1 cellular context compared by ENCODE assay signal in the genomic region with DNA sequence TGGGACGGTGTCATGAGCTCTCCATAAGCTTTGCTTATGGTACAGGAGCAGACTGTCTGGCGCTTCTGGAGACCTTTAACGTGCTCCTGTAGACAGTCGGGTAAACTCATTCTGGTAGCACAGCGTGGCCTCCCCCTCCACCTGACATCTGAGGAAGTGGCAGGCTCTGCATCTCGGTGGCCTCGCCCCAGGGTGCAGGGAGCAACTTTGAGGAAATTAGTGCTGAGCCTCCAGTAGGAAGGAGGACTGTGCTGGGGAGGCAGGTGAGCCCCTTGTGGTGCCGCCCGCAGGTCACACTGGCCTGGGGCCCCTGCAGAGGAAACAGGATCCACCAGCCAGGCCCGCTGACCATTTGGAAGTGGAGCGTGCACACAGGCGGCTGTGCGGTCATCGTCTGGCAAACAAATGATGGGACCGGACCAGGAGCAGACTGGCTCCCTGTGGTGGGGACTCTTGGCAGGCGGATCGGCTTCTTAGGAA.
TF ChIP-seq lines count a peak whose summit lies in the region.

No MANE protein-coding gene starts in this region.

TF ChIP-seq in K562, 482 proteins besides CTCF, POLR2A, EP300 and RAD21 (continued from another document and continues in another):
- TF ChIP-seq PBX2 (CRISPR knock-in tag; IDR thresholded peaks at IDR 0.05; ENCODE audit: low read depth) (no peak), PBX2 (tag; conservative IDR thresholded peaks at IDR 0.05; ENCODE audit: low read depth) (no peak), ZNF274 (IDR thresholded peaks at IDR 0.05; ENCODE audit: borderline replicate concordance, low read depth, low read length) (no peak), U2AF1 (optimal IDR thresholded peaks at IDR 0.05; ENCODE audit: low read depth, low read length) (no peak), ZNF263 (CRISPR knock-in tag; IDR thresholded peaks at IDR 0.05; ENCODE audit: borderline replicate concordance) (peak; percentile 85), ZNF133 (CRISPR knock-in tag; IDR thresholded peaks at IDR 0.05) (no peak), SP1 (CRISPR knock-in tag; IDR thresholded peaks at IDR 0.05) (no peak), ZNF644 (tag; IDR thresholded peaks at IDR 0.05; ENCODE audit: low read depth) (no peak), NR3C1 (CRISPR knock-in tag; IDR thresholded peaks at IDR 0.05) (no peak), PYGO2 (tag; IDR thresholded peaks at IDR 0.05) (no peak), E2F3 (CRISPR knock-in tag; IDR thresholded peaks at IDR 0.05) (no peak), ARID2 (IDR thresholded peaks at IDR 0.05) (no peak), THRB (CRISPR knock-in tag; conservative IDR thresholded peaks at IDR 0.05) (no peak), ETS1 (conservative IDR thresholded peaks at IDR 0.05; ENCODE audit: control insufficient read depth, low read depth, low read length) (no peak), SMAD4 (CRISPR knock-in tag; conservative IDR thresholded peaks at IDR 0.05) (no peak), ZNF57 (CRISPR knock-in tag; IDR thresholded peaks at IDR 0.05) (no peak), RB1 (IDR thresholded peaks at IDR 0.05; ENCODE audit: low read depth) (peak; percentile 42; the same call in 1 of the 2 replicates), HSF4 (CRISPR knock-in tag; IDR thresholded peaks at IDR 0.05; ENCODE audit: borderline replicate concordance) (no peak), NRF1 (conservative IDR thresholded peaks at IDR 0.05 in 1 of 2, IDR thresholded peaks at IDR 0.05 in 1 of 2) (no peak), STAT6 (CRISPR knock-in tag; IDR thresholded peaks at IDR 0.05) (no peak), NONO (IDR thresholded peaks at IDR 0.05; ENCODE audit: low read depth in 2 of 2, low read length in 1 of 2) (no peak), POLR2G (IDR thresholded peaks at IDR 0.05; ENCODE audit: low read depth, low read length) (peak; percentile 45; the same call in 1 of the 2 replicates), STAT5A (IDR thresholded peaks at IDR 0.05; ENCODE audit: borderline replicate concordance, low read length) (no peak), ZNF77 (CRISPR knock-in tag; IDR thresholded peaks at IDR 0.05) (no peak), SNIP1 (IDR thresholded peaks at IDR 0.05; ENCODE audit: low read depth) (no peak), MCM3 (IDR thresholded peaks at IDR 0.05) (no peak), BRD4 (IDR thresholded peaks at IDR 0.05) (no peak), ZC3H4 (CRISPR knock-in tag; IDR thresholded peaks at IDR 0.05; ENCODE audit: borderline replicate concordance) (no peak), OTX1 (CRISPR knock-in tag; IDR thresholded peaks at IDR 0.05) (no peak), RBFOX2 (IDR thresholded peaks at IDR 0.05; ENCODE audit: low read depth, low read length) (no peak), TEAD1 (CRISPR knock-in tag; IDR thresholded peaks at IDR 0.05) (no peak), ARNT (IDR thresholded peaks at IDR 0.05) (no peak), CBX2 (IDR thresholded peaks at IDR 0.05; ENCODE audit: insufficient read depth, low read length, poor library complexity, severe bottlenecking) (no peak), ZBTB11 (CRISPR knock-in tag; IDR thresholded peaks at IDR 0.05) (no peak), CXXC5 (CRISPR knock-in tag; IDR thresholded peaks at IDR 0.05) (no peak), MTF1 (CRISPR knock-in tag; IDR thresholded peaks at IDR 0.05; ENCODE audit: borderline replicate concordance) (no peak)
- TF ChIP-seq, protein P1, sequence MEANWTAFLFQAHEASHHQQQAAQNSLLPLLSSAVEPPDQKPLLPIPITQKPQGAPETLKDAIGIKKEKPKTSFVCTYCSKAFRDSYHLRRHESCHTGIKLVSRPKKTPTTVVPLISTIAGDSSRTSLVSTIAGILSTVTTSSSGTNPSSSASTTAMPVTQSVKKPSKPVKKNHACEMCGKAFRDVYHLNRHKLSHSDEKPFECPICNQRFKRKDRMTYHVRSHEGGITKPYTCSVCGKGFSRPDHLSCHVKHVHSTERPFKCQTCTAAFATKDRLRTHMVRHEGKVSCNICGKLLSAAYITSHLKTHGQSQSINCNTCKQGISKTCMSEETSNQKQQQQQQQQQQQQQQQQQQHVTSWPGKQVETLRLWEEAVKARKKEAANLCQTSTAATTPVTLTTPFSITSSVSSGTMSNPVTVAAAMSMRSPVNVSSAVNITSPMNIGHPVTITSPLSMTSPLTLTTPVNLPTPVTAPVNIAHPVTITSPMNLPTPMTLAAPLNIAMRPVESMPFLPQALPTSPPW (CRISPR knock-in tag; IDR thresholded peaks at IDR 0.05) = 0 out of 2 replicates have a peak, but pooled peaks have one; percentile 4
- TF ChIP-seq, protein P2, sequence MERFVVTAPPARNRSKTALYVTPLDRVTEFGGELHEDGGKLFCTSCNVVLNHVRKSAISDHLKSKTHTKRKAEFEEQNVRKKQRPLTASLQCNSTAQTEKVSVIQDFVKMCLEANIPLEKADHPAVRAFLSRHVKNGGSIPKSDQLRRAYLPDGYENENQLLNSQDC (CRISPR knock-in tag; IDR thresholded peaks at IDR 0.05) = no peak
- TF ChIP-seq, protein P3, sequence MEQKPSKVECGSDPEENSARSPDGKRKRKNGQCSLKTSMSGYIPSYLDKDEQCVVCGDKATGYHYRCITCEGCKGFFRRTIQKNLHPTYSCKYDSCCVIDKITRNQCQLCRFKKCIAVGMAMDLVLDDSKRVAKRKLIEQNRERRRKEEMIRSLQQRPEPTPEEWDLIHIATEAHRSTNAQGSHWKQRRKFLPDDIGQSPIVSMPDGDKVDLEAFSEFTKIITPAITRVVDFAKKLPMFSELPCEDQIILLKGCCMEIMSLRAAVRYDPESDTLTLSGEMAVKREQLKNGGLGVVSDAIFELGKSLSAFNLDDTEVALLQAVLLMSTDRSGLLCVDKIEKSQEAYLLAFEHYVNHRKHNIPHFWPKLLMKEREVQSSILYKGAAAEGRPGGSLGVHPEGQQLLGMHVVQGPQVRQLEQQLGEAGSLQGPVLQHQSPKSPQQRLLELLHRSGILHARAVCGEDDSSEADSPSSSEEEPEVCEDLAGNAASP (IDR thresholded peaks at IDR 0.05) = no peak
- TF ChIP-seq, protein P4, sequence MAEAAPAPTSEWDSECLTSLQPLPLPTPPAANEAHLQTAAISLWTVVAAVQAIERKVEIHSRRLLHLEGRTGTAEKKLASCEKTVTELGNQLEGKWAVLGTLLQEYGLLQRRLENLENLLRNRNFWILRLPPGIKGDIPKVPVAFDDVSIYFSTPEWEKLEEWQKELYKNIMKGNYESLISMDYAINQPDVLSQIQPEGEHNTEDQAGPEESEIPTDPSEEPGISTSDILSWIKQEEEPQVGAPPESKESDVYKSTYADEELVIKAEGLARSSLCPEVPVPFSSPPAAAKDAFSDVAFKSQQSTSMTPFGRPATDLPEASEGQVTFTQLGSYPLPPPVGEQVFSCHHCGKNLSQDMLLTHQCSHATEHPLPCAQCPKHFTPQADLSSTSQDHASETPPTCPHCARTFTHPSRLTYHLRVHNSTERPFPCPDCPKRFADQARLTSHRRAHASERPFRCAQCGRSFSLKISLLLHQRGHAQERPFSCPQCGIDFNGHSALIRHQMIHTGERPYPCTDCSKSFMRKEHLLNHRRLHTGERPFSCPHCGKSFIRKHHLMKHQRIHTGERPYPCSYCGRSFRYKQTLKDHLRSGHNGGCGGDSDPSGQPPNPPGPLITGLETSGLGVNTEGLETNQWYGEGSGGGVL (CRISPR knock-in tag; IDR thresholded peaks at IDR 0.05) = no peak
- TF ChIP-seq, protein P5, sequence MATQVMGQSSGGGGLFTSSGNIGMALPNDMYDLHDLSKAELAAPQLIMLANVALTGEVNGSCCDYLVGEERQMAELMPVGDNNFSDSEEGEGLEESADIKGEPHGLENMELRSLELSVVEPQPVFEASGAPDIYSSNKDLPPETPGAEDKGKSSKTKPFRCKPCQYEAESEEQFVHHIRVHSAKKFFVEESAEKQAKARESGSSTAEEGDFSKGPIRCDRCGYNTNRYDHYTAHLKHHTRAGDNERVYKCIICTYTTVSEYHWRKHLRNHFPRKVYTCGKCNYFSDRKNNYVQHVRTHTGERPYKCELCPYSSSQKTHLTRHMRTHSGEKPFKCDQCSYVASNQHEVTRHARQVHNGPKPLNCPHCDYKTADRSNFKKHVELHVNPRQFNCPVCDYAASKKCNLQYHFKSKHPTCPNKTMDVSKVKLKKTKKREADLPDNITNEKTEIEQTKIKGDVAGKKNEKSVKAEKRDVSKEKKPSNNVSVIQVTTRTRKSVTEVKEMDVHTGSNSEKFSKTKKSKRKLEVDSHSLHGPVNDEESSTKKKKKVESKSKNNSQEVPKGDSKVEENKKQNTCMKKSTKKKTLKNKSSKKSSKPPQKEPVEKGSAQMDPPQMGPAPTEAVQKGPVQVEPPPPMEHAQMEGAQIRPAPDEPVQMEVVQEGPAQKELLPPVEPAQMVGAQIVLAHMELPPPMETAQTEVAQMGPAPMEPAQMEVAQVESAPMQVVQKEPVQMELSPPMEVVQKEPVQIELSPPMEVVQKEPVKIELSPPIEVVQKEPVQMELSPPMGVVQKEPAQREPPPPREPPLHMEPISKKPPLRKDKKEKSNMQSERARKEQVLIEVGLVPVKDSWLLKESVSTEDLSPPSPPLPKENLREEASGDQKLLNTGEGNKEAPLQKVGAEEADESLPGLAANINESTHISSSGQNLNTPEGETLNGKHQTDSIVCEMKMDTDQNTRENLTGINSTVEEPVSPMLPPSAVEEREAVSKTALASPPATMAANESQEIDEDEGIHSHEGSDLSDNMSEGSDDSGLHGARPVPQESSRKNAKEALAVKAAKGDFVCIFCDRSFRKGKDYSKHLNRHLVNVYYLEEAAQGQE (CRISPR knock-in tag; IDR thresholded peaks at IDR 0.05; ENCODE audit: low read depth) = 0 out of 2 replicates have a peak, but pooled peaks have one; percentile 3
